ENCODE assay signal across 7 cellular contexts in the genomic region with DNA sequence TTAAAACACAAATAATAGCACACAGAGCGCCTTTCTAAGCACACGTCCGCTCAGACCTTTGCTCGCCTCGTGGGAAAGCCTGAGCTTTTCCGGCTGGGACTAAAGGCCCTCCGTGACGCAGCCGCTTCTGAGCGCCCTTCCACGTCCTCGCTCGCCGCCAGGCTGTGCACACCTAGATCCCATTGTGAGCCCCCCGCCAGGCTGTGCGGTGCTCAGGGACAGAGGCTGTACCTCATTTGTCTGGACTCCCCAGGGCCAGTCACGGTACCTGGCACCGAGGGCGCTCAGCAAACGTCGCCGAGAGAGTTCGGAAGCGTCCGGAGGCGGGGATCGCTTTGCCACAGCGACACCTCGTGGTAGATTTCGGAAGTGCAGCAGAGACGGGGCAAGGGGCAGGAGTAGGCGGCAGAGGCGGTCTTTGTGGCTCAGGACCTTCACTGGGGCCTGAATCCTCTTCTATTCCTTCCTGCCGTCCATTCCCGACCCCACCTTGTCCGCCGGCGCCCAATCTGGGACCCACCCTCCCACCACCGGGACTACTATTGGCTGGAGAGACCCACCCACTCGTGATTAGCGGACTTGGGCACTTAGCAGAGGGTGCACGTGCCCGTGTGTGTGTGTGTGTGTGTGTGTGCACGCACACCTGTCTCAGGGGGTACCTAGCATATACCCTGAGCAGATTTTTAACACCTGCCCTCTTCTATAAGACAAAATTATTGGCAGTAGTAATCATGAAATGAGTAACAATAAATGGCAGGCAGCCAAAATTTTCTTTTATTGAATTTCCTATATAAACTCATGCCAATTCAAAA.
DNase-seq lines count a peak whose midpoint lies in the region; ATAC-seq, FAIRE-seq and TF ChIP-seq lines count a peak whose summit lies in the region.

No MANE protein-coding gene starts in this region.

- no peaks in the 10 kb centered on the region for H3K36me3 Mint-ChIP-seq in brain

- no peaks in the 10 kb centered on the region for H3K9me3 ChIP-seq in skeletal muscle tissue (ENCODE audit: control insufficient read depth in 3 of 3, low read length in 3 of 3)

- peak overlapping the region; percentile 79 to 87 (median 82) for H3K4me3 Mint-ChIP-seq in brain

- no peaks in the 10 kb centered on the region for H3K36me3 ChIP-seq in skeletal muscle tissue (ENCODE audit: control insufficient read depth in 3 of 3, insufficient read depth in 3 of 3, low read length in 3 of 3)

- peaks cover 7 to 8% (median 8%) of the 10 kb centered on the region in 3 donors for H3K4me1 ChIP-seq in skeletal muscle tissue (ENCODE audit: control insufficient read depth in 3 of 3, insufficient read depth in 3 of 3, low read length in 3 of 3)

- peak; percentile 97 for FAIRE-seq in GM12892 (lab: Jason Lieb, UNC)

- peaks cover 7 to 39% (median 10%) of the 10 kb centered on the region in 3 donors for H3K27me3 ChIP-seq in skeletal muscle tissue (ENCODE audit: control insufficient read depth in 3 of 3, insufficient read depth in 3 of 3, low read length in 3 of 3)

- peak overlapping the region; percentile 55 to 81 (median 74) for H3K4me3 ChIP-seq in skeletal muscle tissue (ENCODE audit: low read length in 3 of 3)

- peaks cover 70% of the 10 kb centered on the region for H3K4me1 Mint-ChIP-seq in brain

- TF ChIP-seq POLR2A in GM12892 (IDR thresholded peaks at IDR 0.05; ENCODE audit: low read depth, low read length): no peak

- peaks cover 10% of the 10 kb centered on the region for H3K27me3 Mint-ChIP-seq in brain

- peaks cover 0 to 7% (median 0%) of the 10 kb centered on the region in 5 experiments for H3K9me3 Mint-ChIP-seq in brain

- TF ChIP-seq CTCF in brain (conservative IDR thresholded peaks at IDR 0.05): peak; percentile 99

- DNase-seq in GM12892 (ENCODE audit: insufficient read length) (peak; percentile 85), NCI-H1930 (lab: John Stamatoyannopoulos, UW) (peak; percentile 13 to 31), UCSD-AML1 (lab: John Stamatoyannopoulos, UW; ENCODE audit: unreplicated experiment) (peak; percentile 83), iPS-NIHi11 (ENCODE audit: low spot score) (peak; percentile 94)

- peak overlapping the region in 2 of 3 donors; percentile 34 to 79 for H3K9ac ChIP-seq in skeletal muscle tissue (ENCODE audit: low read depth in 1 of 3, low read length in 3 of 3)

- H3K27ac Mint-ChIP-seq in brain: peak overlapping the region; percentile 50 to 98 (median 84)

- ATAC-seq in HG02852 (IDR thresholded peaks at IDR 0.05; ENCODE audit: unreplicated experiment): peak; percentile 95

- H3K27ac ChIP-seq in skeletal muscle tissue (ENCODE audit: low read depth, low read length): no peak overlapping the region

Comparison
In these comparisons a context has a peak if more than half of its experiments do, and no peak if none do; other contexts are left out.
1. DNase-seq: peak in every context shown above with its lines; median percentile 94 in iPS-NIHi11; 85 in GM12892; 83 in UCSD-AML1; 22 in NCI-H1930.